Comparison of ENCODE assay signal across 19 cellular contexts in the genomic region with DNA sequence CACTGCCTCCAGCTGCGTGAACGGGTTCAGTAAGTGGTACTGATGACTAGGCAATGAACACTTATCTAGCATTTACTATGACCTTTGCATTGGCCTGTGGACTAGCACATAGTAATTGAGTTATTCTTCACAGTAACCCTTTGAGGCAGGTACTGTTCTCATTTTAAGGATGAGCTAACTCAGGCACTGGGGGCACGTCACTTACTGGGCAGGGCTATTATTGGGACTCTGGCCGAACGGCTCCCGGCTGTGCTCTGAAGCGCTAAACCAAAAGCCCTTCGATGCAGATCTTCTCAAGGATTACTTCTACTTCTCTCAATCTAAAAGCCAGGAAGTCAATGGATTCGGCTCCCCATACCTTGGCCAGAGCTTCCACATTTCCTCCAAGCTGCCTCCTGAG. TPM values are rescaled to one million over a fixed set of nuclear protein-coding genes. Genes with fewer than 3 reads are reported as not detected.
"Had no signal": no experiment of that assay in that cellular context is flagged by ENCODE, and none has a peak within 500 bp of the region (broad histone marks: within the 10 kb centered on the region; RNA-seq: fewer than 3 reads in every experiment).

No MANE protein-coding gene starts in this region.

- H3K36me3 ChIP-seq: SJSA1 had no signal

- DNase-seq: activated B cell treated with CpG ODN at 0.5 μM for 24 hours; activated CD4-positive, alpha-beta memory T cell treated with anti-CD3 and anti-CD28 coated beads for 36 hours; activated CD4-positive, alpha-beta T cell treated with anti-CD3 and anti-CD28 coated beads for 1 hour; activated CD4-positive, alpha-beta T cell treated with anti-CD3 and anti-CD28 coated beads, Interleukin-2, amount 10 ng/mL, durations not matched to agents 7 days and 5 days; activated CD8-positive, alpha-beta memory T cell treated with anti-CD3 and anti-CD28 coated beads for 24 hours; activated effector memory CD4-positive, alpha-beta T cell treated with anti-CD3 and anti-CD28 coated beads, Interleukin-2, amount 50 U/mL, for 16 hours; activated naive CD4-positive, alpha-beta T cell treated with anti-CD3 and anti-CD28 coated beads for 36 hours; activated T-cell treated with anti-CD3 and anti-CD28 coated beads, Interleukin-2, amount 50 U/mL, for 4 hours; amygdala; IMR-90; KG1; NCI-H1092; NCI-H2107; NCI-H446; PC-3; SHP77 had no signal

- H3K27ac ChIP-seq: SJSA1 had no signal

- H3K4me1 ChIP-seq: SJSA1 had no signal

- H3K4me3 ChIP-seq: SJSA1 had no signal

- H3K9me3 ChIP-seq: SJSA1 had no signal

- ATAC-seq: activated T-cell treated with anti-CD3 and anti-CD28 coated beads, Interleukin-2, amount 50 U/mL, for 4 hours; PC-3 had no signal

RNA-seq across cellular contexts. Expression of a gene that starts 38.3 kb away (rescaled TPM):
- total RNA-seq: activated B cell treated with CpG ODN at 0.5 μM for 24 hours; activated CD4-positive, alpha-beta memory T cell treated with anti-CD3 and anti-CD28 coated beads for 36 hours; activated CD4-positive, alpha-beta T cell treated with anti-CD3 and anti-CD28 coated beads, Interleukin-2, amount 10 ng/mL, durations not matched to agents 7 days and 5 days; activated naive CD4-positive, alpha-beta T cell treated with anti-CD3 and anti-CD28 coated beads for 36 hours; activated T-cell treated with anti-CD3 and anti-CD28 coated beads, Interleukin-2, amount 50 U/mL, for 4 hours; IMR-90; LHCN-M2; M059J; SJSA1 had no signal
- polyA plus RNA-seq: IMR-90 had no signal
